9 cellular contexts compared by ENCODE assay signal in the genomic region with DNA sequence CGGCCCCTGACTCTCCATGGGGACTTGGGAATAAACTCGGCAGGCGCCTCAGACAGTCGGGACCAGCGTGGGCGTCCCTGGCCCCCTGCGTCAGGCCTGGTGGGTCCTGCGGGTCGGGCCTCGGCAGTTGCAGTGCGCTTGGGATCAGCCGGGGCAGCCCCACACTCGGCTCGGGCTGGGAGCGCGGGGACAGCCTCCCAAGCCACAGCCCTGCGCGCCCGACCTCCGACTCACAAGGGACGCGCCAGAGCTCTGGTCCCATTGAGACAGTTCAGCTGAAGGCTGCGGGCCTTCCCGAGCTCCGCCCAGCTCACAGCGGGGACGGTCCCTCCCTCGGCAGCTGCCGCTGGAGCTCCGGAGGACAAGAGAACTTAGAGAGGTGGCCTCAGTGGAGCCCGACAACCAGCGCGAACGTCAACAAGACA. TPM values are rescaled to one million over a fixed set of nuclear protein-coding genes. Genes with fewer than 3 reads are reported as not detected.
A peak's percentile ranks its signal among the peaks of the same experiment; 100 is the strongest.
DNase-seq lines count a peak whose midpoint lies in the region; ATAC-seq and TF ChIP-seq lines count a peak whose summit lies in the region.
"Had no signal": no experiment of that assay in that cellular context is flagged by ENCODE, and none has a peak within 500 bp of the region (broad histone marks: within the 10 kb centered on the region; RNA-seq: fewer than 3 reads in every experiment).

No MANE protein-coding gene starts in this region.

- intact Hi-C loops in esophagus muscularis mucosa (cut with DNase I): no loop called here

- WGBS in esophagus muscularis mucosa: 0% methylated on average over 12 of the region's 34 CpGs

- H3K4me2 ChIP-seq in parathyroid adenoma (ENCODE audit: low read length): peak overlapping the region; percentile 59

- no peak overlapping the region for H3K27ac Mint-ChIP-seq in T-helper 17 cell

- H3K36me3 ChIP-seq in BE2C (no peaks in the 10 kb centered on the region), HUES6 (ENCODE audit: control insufficient read depth, insufficient read depth, low read length) (no peaks in the 10 kb centered on the region), esophagus muscularis mucosa (no peaks in the 10 kb centered on the region), parathyroid adenoma (ENCODE audit: control insufficient read depth, insufficient read depth, low read length) (no peaks in the 10 kb centered on the region)

- H3K4me1 ChIP-seq in BE2C (no peaks in the 10 kb centered on the region), HUES6 (ENCODE audit: control insufficient read depth, insufficient read depth, low read length) (0 out of 2 replicates have a peak, but pooled peaks cover under 1% of the 10 kb centered on the region), esophagus muscularis mucosa (peaks cover 11 to 27% (median 23%) of the 10 kb centered on the region in 4 donors), parathyroid adenoma (no peaks in the 10 kb centered on the region)

- H3K9me3 ChIP-seq in BE2C (no peaks in the 10 kb centered on the region; the same call in 1 of the 2 replicates), HUES6 (ENCODE audit: control insufficient read depth, insufficient read depth, low read depth, low read length) (peaks cover 36% of the 10 kb centered on the region), esophagus muscularis mucosa (no peaks in the 10 kb centered on the region), parathyroid adenoma (ENCODE audit: control insufficient read depth, low read length) (no peaks in the 10 kb centered on the region), T-helper 17 cell (ENCODE audit: control insufficient read depth, low read length, poor library complexity, severe bottlenecking) (no peaks in the 10 kb centered on the region)

- H3K27ac ChIP-seq in HUES6 (ENCODE audit: low read depth, low read length) (no peak overlapping the region), esophagus muscularis mucosa (replicated peaks in 1 of 4) (no peak overlapping the region), parathyroid adenoma (no peak overlapping the region)

- H3K4me3 Mint-ChIP-seq in T-helper 17 cell: no peak overlapping the region

- no peaks in the 10 kb centered on the region for H3K4me1 Mint-ChIP-seq in T-helper 17 cell

- TF ChIP-seq EP300 in esophagus muscularis mucosa (IDR thresholded peaks at IDR 0.05): no peak

- no peaks in the 10 kb centered on the region; the same call in 1 of the 2 replicates for H3K27me3 ChIP-seq in BE2C
- peaks cover 16% of the 10 kb centered on the region for H3K27me3 ChIP-seq in HUES6 (ENCODE audit: control insufficient read depth, insufficient read depth, low read length)
- peaks cover 0 to 63% (median 10%) of the 10 kb centered on the region in 4 donors for H3K27me3 ChIP-seq in esophagus muscularis mucosa
- no peaks in the 10 kb centered on the region for H3K27me3 ChIP-seq in parathyroid adenoma (ENCODE audit: control insufficient read depth, insufficient read depth, low read length)

- ATAC-seq in T-helper 17 cell (no peak), GM21381 (IDR thresholded peaks at IDR 0.05; ENCODE audit: unreplicated experiment) (no peak)

- peak overlapping the region; percentile 37 for H3K9ac ChIP-seq in HUES6 (ENCODE audit: low read length)
- H3K9ac ChIP-seq in parathyroid adenoma: no peak overlapping the region

- TF ChIP-seq CTCF in BE2C (IDR thresholded peaks at IDR 0.05; ENCODE audit: low read depth, low read length): no peak
- TF ChIP-seq CTCF in esophagus muscularis mucosa (IDR thresholded peaks at IDR 0.05): no peak
- no peak for TF ChIP-seq CTCF in parathyroid adenoma (IDR thresholded peaks at IDR 0.05)

- H3K4me3 ChIP-seq in BE2C (ENCODE audit: low read depth, low read length) (peak overlapping the region; percentile 32), HUES6 (ENCODE audit: low read depth, low read length) (peak overlapping the region; percentile 62), esophagus muscularis mucosa (peak overlapping the region; percentile 34 to 50 (median 38)), parathyroid adenoma (ENCODE audit: low read depth, low read length) (peak overlapping the region; percentile 44)

- H3K27me3 Mint-ChIP-seq in T-helper 17 cell: peaks cover 2% of the 10 kb centered on the region

- TF ChIP-seq POLR2A in esophagus muscularis mucosa (IDR thresholded peaks at IDR 0.05; ENCODE audit: low read depth): no peak

- H3K79me2 ChIP-seq in parathyroid adenoma: no peaks in the 10 kb centered on the region

- DNase-seq in BE2C (peak; percentile 54), esophagus muscularis mucosa (ENCODE audit: extremely low spot score) (no peak), T-helper 17 cell (no peak), NOMO-1 treated with dmso at 0.1 percent for 144 hours (lab: John Stamatoyannopoulos, UW; ENCODE audit: unreplicated experiment) (no peak)
- no peak for DNase-seq in effector CD8-positive, alpha-beta T cell (lab: John Stamatoyannopoulos, UW)
- DNase-seq: stimulated activated CD4-positive, alpha-beta T cell treated with anti-CD3 and anti-CD28 coated beads, Interleukin-1b, Interleukin-23, amount 100 ng/mL, for 48 hours had no signal

- no peaks in the 10 kb centered on the region for H3K36me3 Mint-ChIP-seq in T-helper 17 cell (ENCODE audit: low read depth)

- H2AFZ ChIP-seq in parathyroid adenoma: peak overlapping the region; percentile 75

RNA-seq across cellular contexts. Expression of a gene that starts 45.7 kb away (rescaled TPM):
- 1.3 TPM for polyA plus RNA-seq in BE2C (2012; ENCODE audit: insufficient read depth, insufficient read length, low read depth)
- total RNA-seq in esophagus muscularis mucosa (under 1 TPM in 1 of 4 donors, not detected in 3; 0.33 TPM), T-helper 17 cell (not detected)
